10 cellular contexts compared by ENCODE assay signal in the genomic region with DNA sequence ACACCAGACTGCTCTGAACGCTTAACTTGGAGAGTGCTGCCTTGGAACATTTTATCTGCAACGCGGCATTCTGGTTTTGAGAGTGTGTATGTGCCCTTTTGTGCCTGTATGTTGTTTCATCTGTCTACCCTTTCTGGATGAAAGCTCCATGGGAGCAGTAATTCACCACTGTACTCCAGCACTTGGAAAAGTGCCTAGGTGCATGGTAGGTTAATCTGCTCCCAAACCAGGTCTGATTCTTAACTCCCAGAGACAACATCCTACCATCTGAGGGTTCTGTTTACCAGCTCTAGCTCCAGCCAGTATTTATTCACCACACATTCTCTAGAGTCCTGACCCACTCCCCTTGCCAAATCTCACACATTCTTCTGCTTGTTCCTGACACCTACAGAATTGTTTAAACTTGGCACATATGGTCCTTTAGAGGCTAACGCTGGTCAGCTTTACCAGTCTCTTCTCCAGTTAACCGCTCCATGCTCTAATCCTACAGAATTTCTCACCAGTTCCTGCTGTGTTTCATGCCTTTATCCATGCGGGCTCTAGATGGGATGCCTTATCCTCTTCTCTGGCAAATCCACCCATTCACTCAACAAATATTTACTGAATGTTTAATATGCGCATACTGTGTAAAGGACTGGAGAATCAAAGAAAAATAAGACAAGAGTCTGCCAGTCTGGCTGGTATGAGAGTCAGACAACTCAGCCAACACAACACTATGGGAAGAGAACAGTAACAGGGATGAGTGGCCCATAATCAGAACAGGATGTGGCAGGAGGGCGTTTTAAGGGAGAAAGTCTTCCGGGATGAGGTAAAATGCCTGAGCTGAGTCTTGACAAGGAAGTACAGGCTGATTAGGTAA. TPM values are rescaled to one million over a fixed set of nuclear protein-coding genes. Genes with fewer than 3 reads are reported as not detected.
DNase-seq lines count a peak whose midpoint lies in the region; ATAC-seq and TF ChIP-seq lines count a peak whose summit lies in the region.
"Had no signal": no experiment of that assay in that cellular context is flagged by ENCODE, and none has a peak within 500 bp of the region (broad histone marks: within the 10 kb centered on the region; RNA-seq: fewer than 3 reads in every experiment).

No MANE protein-coding gene starts in this region.

- TF ChIP-seq CTCF in Caco-2 (IDR thresholded peaks at IDR 0.05; ENCODE audit: insufficient read depth in 1 of 2, low read depth in 1 of 2, low read length in 1 of 2, severe bottlenecking in 1 of 2, unreplicated experiment in 1 of 2) (no peak), neutrophil (IDR thresholded peaks at IDR 0.05) (no peak), lower leg skin (IDR thresholded peaks at IDR 0.05) (no peak)

- intact Hi-C loops in Caco-2 (cut with micrococcal nuclease; ENCODE audit: unreplicated experiment) = loop anchor here (2.0 to 5.0 kb wide), 2 partner anchors 54 to 103 kb away; no protein-coding TSS in a partner anchor
- intact Hi-C loops in lower leg skin (cut with DNase I; ENCODE audit: low total_unique reads) = no loop called here

- H3K4me3 Mint-ChIP-seq in Caco-2 (ENCODE audit: unreplicated experiment) = peak overlapping the region; percentile 27

- H3K36me3 ChIP-seq in Caco-2 (ENCODE audit: control insufficient read depth, insufficient read depth, low read length) = peaks cover 1% of the 10 kb centered on the region; the same call in 1 of the 2 replicates
- H3K36me3 ChIP-seq in neutrophil = peaks cover 46% of the 10 kb centered on the region

- peaks cover 50% of the 10 kb centered on the region for H3K4me1 Mint-ChIP-seq in Caco-2 (ENCODE audit: low read depth, unreplicated experiment)

- POLR2A ChIA-PET in Caco-2 (lab: Charles Lee) = no interaction called here

- H3K9me3 Mint-ChIP-seq in Caco-2 (ENCODE audit: unreplicated experiment) = no peaks in the 10 kb centered on the region

- ATAC-seq in esophagus mucosa (peak; percentile 56), GM19351 (IDR thresholded peaks at IDR 0.05; ENCODE audit: unreplicated experiment) (no peak), HG03280 (IDR thresholded peaks at IDR 0.05; ENCODE audit: unreplicated experiment) (no peak)

- peak overlapping the region; percentile 77 for H3K27ac ChIP-seq in neutrophil

- peaks cover 25% of the 10 kb centered on the region for H3K36me3 Mint-ChIP-seq in Caco-2 (ENCODE audit: insufficient read depth, unreplicated experiment)

- H3K27me3 ChIP-seq in Caco-2 (replicated peaks; ENCODE audit: control insufficient read depth, insufficient read depth, low read length) (no peaks in the 10 kb centered on the region), neutrophil (no peaks in the 10 kb centered on the region)

- H3K27ac Mint-ChIP-seq in Caco-2 (ENCODE audit: unreplicated experiment) = peak overlapping the region; percentile 66

- no TSS peak for BruUV-seq in Caco-2 (replicated peaks; lab: Mats Ljungman, UMichigan)

- H3K9me3 ChIP-seq in Caco-2 = no peaks in the 10 kb centered on the region
- no peaks in the 10 kb centered on the region for H3K9me3 ChIP-seq in neutrophil

- H3K4me3 ChIP-seq in Caco-2 (ENCODE audit: low read depth, low read length) (no peak overlapping the region), neutrophil (ENCODE audit: low read depth in 1 of 2, low read length in 1 of 2) (no peak overlapping the region), lower leg skin (ENCODE audit: low read depth, poor library complexity, severe bottlenecking) (no peak overlapping the region)

- DNase-seq in Caco-2 (peak in 1 of 2 experiments; percentile 16), MV-4-11 (lab: John Stamatoyannopoulos, UW) (peak; percentile 33), NCI-H524 treated with DMSO at 0.1 percent for 48 hours (lab: John Stamatoyannopoulos, UW) (no peak), lower leg skin (ENCODE audit: low spot score in 2 of 2) (no peak)
- DNase-seq: activated CD4-positive, alpha-beta T cell treated with anti-CD3 and anti-CD28 coated beads for 48 hours; NCI-H2171 had no signal

- 75 to 77% methylated on average over 9 of the region's 9 CpGs for WGBS in lower leg skin, 2 donors

- no peak for TF ChIP-seq POLR2A in lower leg skin (IDR thresholded peaks at IDR 0.05)

- H3K27me3 Mint-ChIP-seq in Caco-2 (ENCODE audit: insufficient read depth, unreplicated experiment) = no peaks in the 10 kb centered on the region

- H3K4me1 ChIP-seq in Caco-2 = peaks cover 56% of the 10 kb centered on the region
- peaks cover 32 to 38% of the 10 kb centered on the region in 2 experiments for H3K4me1 ChIP-seq in neutrophil (ENCODE audit: control insufficient read depth in 1 of 2, insufficient read depth in 1 of 2, low read depth in 1 of 2, low read length in 1 of 2)

- CTCF ChIA-PET in Caco-2 (lab: Charles Lee) = no interaction called here

RNA-seq across cellular contexts. Expression of a gene that starts 46.4 kb away (rescaled TPM):
- total RNA-seq in Caco-2 (2022) (136 and 138 TPM in 2 replicates), esophagus mucosa (199 TPM), lower leg skin (10 to 100 TPM; 59.6 to 83.3 (median 71.2) TPM)
